ENCODE assay signal across 17 cellular contexts in the genomic region with DNA sequence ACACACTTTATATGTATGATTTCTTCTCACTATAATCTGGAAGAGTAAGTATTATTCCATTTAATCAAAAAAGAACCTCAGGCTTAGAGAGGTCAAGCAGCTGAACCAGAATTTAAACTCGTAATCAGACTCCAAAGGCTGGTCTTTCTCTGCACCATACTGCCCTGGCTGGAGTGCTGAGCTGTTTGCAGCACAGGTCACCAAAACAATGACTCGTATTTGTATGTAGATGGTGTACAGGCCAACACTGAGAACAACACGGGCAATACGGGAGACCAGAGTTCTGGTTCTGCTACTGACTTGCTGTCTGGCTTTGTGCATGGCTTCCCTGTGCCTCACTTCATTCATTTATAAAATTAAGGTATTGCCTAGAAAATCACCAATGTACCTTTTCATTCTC. TPM values are rescaled to one million over a fixed set of nuclear protein-coding genes. Genes with fewer than 3 reads are reported as not detected.
DNase-seq lines count a peak whose midpoint lies in the region; ATAC-seq and TF ChIP-seq lines count a peak whose summit lies in the region.
"Had no signal": no experiment of that assay in that cellular context is flagged by ENCODE, and none has a peak within 500 bp of the region (broad histone marks: within the 10 kb centered on the region; RNA-seq: fewer than 3 reads in every experiment).

No MANE protein-coding gene starts in this region.

- no peaks in the 10 kb centered on the region for H3K27me3 ChIP-seq in neural progenitor cell
- H3K27me3 ChIP-seq: BLaER1 had no signal

- peaks cover 10% of the 10 kb centered on the region for H3K4me1 ChIP-seq in neural progenitor cell
- H3K4me1 ChIP-seq: Caco-2 had no signal

- H4K20me1 ChIP-seq in neural progenitor cell (ENCODE audit: low read depth): no peaks in the 10 kb centered on the region
- H4K20me1 ChIP-seq: BLaER1 had no signal

- no peaks in the 10 kb centered on the region for H3F3A ChIP-seq in neural progenitor cell (ENCODE audit: low read depth)

- no peak overlapping the region for H3K4me3 Mint-ChIP-seq in WTC11
- H3K4me3 Mint-ChIP-seq in neural progenitor cell: no peak overlapping the region
- H3K4me3 Mint-ChIP-seq: B cell; CD4-positive, CD25-positive, alpha-beta regulatory T cell; CD8-positive, alpha-beta T cell had no signal

- TF ChIP-seq CTCF in WTC11 (IDR thresholded peaks at IDR 0.05) (no peak), neural progenitor cell (IDR thresholded peaks at IDR 0.05) (no peak)

- H3K36me3 Mint-ChIP-seq in WTC11 (no peaks in the 10 kb centered on the region; the same call in 1 of the 2 replicates), neural progenitor cell (peaks cover 3% of the 10 kb centered on the region)
- H3K36me3 Mint-ChIP-seq: CD4-positive, CD25-positive, alpha-beta regulatory T cell; CD8-positive, alpha-beta T cell had no signal

- H3K36me3 ChIP-seq in neural progenitor cell: no peaks in the 10 kb centered on the region

- no peak overlapping the region for H3K4me2 ChIP-seq in neural progenitor cell
- H3K4me2 ChIP-seq: BLaER1 had no signal

- H3K27me3 Mint-ChIP-seq in WTC11 (ENCODE audit: low read depth): no peaks in the 10 kb centered on the region
- H3K27me3 Mint-ChIP-seq in neural progenitor cell (ENCODE audit: insufficient read depth, low read depth): no peaks in the 10 kb centered on the region
- H3K27me3 Mint-ChIP-seq: B cell; CD4-positive, CD25-positive, alpha-beta regulatory T cell had no signal

- no peak overlapping the region for H3K27ac ChIP-seq in neural progenitor cell
- H3K27ac ChIP-seq: 22Rv1, BLaER1, C4-2B, GM23248 had no signal

- no peak overlapping the region for H3K9ac ChIP-seq in neural progenitor cell
- H3K9ac ChIP-seq: BLaER1, GM23248 had no signal

- H3K4me1 Mint-ChIP-seq in WTC11 (peaks cover 12% of the 10 kb centered on the region), neural progenitor cell (peaks cover 34% of the 10 kb centered on the region)
- H3K4me1 Mint-ChIP-seq: CD4-positive, CD25-positive, alpha-beta regulatory T cell had no signal

- DNase-seq in DMS53 (lab: John Stamatoyannopoulos, UW): peak; percentile 47
- no peak for DNase-seq in DMS53 treated with DMSO at 0.1 percent for 48 hours (lab: John Stamatoyannopoulos, UW; ENCODE audit: unreplicated experiment)
- no peak for DNase-seq in WTC11 (ENCODE audit: low spot score)
- DNase-seq in neural progenitor cell (ENCODE audit: low spot score): no peak
- DNase-seq in activated naive CD4-positive, alpha-beta T cell (lab: John Stamatoyannopoulos, UW): no peak
- DNase-seq: Caco-2; CD4-positive, CD25-positive, alpha-beta regulatory T cell; CD8-positive, alpha-beta T cell; DMS153; DMS79 treated with DMSO at 0.1 percent for 48 hours; GM23248 had no signal

- ATAC-seq in WTC11 (peak; percentile 66), GM18519 (IDR thresholded peaks at IDR 0.05; ENCODE audit: low FRiP score, unreplicated experiment) (no peak)
- ATAC-seq: CD8-positive, alpha-beta T cell; HCT116 had no signal

- POLR2A ChIA-PET in WTC11 (lab: Charles Lee): no interaction called here

- H3K9me3 ChIP-seq in neural progenitor cell (ENCODE audit: low read depth): no peaks in the 10 kb centered on the region
- H3K9me3 ChIP-seq: BLaER1, Caco-2 had no signal

- CTCF ChIA-PET in WTC11 (lab: Charles Lee): interaction anchor here (1.7 kb wide), 1 partner anchor 195 kb away, joined by 5 read pairs; no protein-coding TSS in a partner anchor

- H3K27ac Mint-ChIP-seq in WTC11 (peak overlapping the region; percentile 65; the same call in 1 of the 2 replicates), neural progenitor cell (peak overlapping the region; percentile 37)
- H3K27ac Mint-ChIP-seq: B cell; CD4-positive, CD25-positive, alpha-beta regulatory T cell; CD8-positive, alpha-beta T cell had no signal

- H3K9me3 Mint-ChIP-seq in WTC11 (no peaks in the 10 kb centered on the region), neural progenitor cell (no peaks in the 10 kb centered on the region)
- H3K9me3 Mint-ChIP-seq: CD4-positive, CD25-positive, alpha-beta regulatory T cell; CD8-positive, alpha-beta T cell had no signal

- no peak overlapping the region for H2AFZ ChIP-seq in neural progenitor cell (replicated peaks)
- H2AFZ ChIP-seq: GM23248 had no signal

- no peaks in the 10 kb centered on the region for H3K79me2 ChIP-seq in neural progenitor cell (ENCODE audit: low read depth)

- no peak overlapping the region for H3K4me3 ChIP-seq in neural progenitor cell
- H3K4me3 ChIP-seq: BLaER1, GM23248 had no signal

TF ChIP-seq in WTC11, 78 proteins besides CTCF, POLR2A, EP300 and RAD21:
- TF ChIP-seq SP1 (CRISPR knock-in tag; conservative IDR thresholded peaks at IDR 0.05) (no peak), SMAD4 (CRISPR knock-in tag; IDR thresholded peaks at IDR 0.05) (no peak), NFYB (CRISPR knock-in tag; conservative IDR thresholded peaks at IDR 0.05; ENCODE audit: low read depth) (no peak), NR3C1 (CRISPR knock-in tag; conservative IDR thresholded peaks at IDR 0.05; ENCODE audit: low read depth) (no peak)
- TF ChIP-seq, protein P1, sequence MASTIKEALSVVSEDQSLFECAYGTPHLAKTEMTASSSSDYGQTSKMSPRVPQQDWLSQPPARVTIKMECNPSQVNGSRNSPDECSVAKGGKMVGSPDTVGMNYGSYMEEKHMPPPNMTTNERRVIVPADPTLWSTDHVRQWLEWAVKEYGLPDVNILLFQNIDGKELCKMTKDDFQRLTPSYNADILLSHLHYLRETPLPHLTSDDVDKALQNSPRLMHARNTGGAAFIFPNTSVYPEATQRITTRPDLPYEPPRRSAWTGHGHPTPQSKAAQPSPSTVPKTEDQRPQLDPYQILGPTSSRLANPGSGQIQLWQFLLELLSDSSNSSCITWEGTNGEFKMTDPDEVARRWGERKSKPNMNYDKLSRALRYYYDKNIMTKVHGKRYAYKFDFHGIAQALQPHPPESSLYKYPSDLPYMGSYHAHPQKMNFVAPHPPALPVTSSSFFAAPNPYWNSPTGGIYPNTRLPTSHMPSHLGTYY (CRISPR knock-in tag; IDR thresholded peaks at IDR 0.05): no peak

RNA-seq across cellular contexts. Expression of a gene that starts 57.9 kb away (rescaled TPM):
- 132 to 161 TPM (median 135 TPM) in 3 replicates for total RNA-seq in WTC11 (2021)
- total RNA-seq in neural progenitor cell (ENCODE audit: low replicate concordance): 39.9 and 49.2 TPM in 2 replicates
